Comparison of ENCODE assay signal across 24 cellular contexts in the genomic region with DNA sequence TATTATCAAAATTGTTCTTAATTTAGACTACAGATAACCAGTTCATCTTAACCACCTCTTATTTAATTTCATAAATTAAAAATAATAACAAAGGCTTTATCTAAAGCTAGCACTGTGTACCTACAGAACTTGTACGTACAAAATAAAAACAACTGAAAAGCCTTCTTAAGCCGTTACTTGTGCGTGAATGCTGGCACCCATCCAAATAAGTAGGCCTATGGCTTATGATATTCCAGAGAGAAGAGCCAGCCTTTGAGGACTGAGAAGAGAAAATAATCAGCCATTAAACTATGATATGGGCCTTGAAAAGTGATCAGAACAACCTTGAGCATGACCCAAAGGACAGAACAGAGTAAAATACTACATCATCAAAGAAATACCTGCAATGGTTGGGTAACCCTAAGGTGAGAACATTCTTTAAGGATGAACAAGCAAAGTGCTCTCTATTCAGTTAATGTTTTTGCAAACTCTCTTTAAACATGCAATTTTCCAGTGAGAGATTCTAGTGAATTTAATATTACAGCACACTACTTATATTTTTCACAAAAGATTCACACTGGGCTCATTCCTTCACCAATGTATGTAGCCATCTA. TPM values are rescaled to one million over a fixed set of nuclear protein-coding genes. Genes with fewer than 3 reads are reported as not detected.
A peak's percentile ranks its signal among the peaks of the same experiment; 100 is the strongest.
DNase-seq lines count a peak whose midpoint lies in the region; ATAC-seq, FAIRE-seq and TF ChIP-seq lines count a peak whose summit lies in the region.
"Had no signal": no experiment of that assay in that cellular context is flagged by ENCODE, and none has a peak within 500 bp of the region (broad histone marks: within the 10 kb centered on the region; RNA-seq: fewer than 3 reads in every experiment).

No MANE protein-coding gene starts in this region.

- no peak overlapping the region for H3K4me2 ChIP-seq in mammary epithelial cell (ENCODE audit: insufficient read depth, low read depth, low read length)

- H2AFZ ChIP-seq in mammary epithelial cell (ENCODE audit: low read depth, low read length): no peak overlapping the region

- no peak for FAIRE-seq in bronchial epithelial cell (lab: Jason Lieb, UNC)
- FAIRE-seq: GM12891, HepG2 had no signal

- 89% methylated on average over 3 of the region's 3 CpGs for WGBS in mammary epithelial cell (ENCODE audit: low coverage, missing lambda C conversion rate)

- dilution Hi-C loops in mammary epithelial cell (cut with HindIII; ENCODE audit: low sequenced_read_pairs): loop anchor here (5.0 kb wide), 1 partner anchor 44 kb away; no protein-coding TSS in a partner anchor

- H3K4me1 ChIP-seq in mammary epithelial cell (ENCODE audit: insufficient read depth, low read length) (no peaks in the 10 kb centered on the region), mucosa of descending colon (ENCODE audit: low read depth) (no peaks in the 10 kb centered on the region)

- H3K27me3 ChIP-seq in mammary epithelial cell (ENCODE audit: insufficient read depth, low read length) (no peaks in the 10 kb centered on the region), bronchial epithelial cell (ENCODE audit: control insufficient read depth, insufficient read depth, low read length) (peaks cover 9% of the 10 kb centered on the region)

- H4K20me1 ChIP-seq in mammary epithelial cell (ENCODE audit: insufficient read depth, low read length): no peaks in the 10 kb centered on the region

- CTCF ChIA-PET in mammary epithelial cell (lab: Charles Lee; ENCODE audit: low non-redundant PET) (no interaction called here), MCF 10A (lab: Yijun Ruan, JAX) (no interaction called here)

- DNase-seq in mammary epithelial cell: peak; percentile 12
- DNase-seq in MCF 10A (ENCODE audit: unreplicated experiment): no peak
- DNase-seq in bronchial epithelial cell (ENCODE audit: low read depth): peak; percentile 34
- no peak for DNase-seq in GF-D8 (lab: John Stamatoyannopoulos, UW)
- DNase-seq in mucosa of descending colon: no peak
- no peak for DNase-seq in activated gamma-delta T cell (lab: John Stamatoyannopoulos, UW)
- DNase-seq: CD4-positive, CD25-positive, alpha-beta regulatory T cell; DND-41; GOT3; HCEC 1CT; KBM-7; NCI-H1092; NCI-H1436; NCI-H187 treated with DMSO at 0.1 percent for 48 hours; NCI-H526; NK-92 treated with Interleukin-12 subunit alpha and Interleukin-12 subunit beta, amount 100 ng/mL, for 24 hours; SIG-M5 had no signal

- H3K4me3 Mint-ChIP-seq in MCF 10A (ENCODE audit: unreplicated experiment) (no peak overlapping the region), nephron (no peak overlapping the region)
- H3K4me3 Mint-ChIP-seq: CD4-positive, CD25-positive, alpha-beta regulatory T cell had no signal

- POLR2A ChIA-PET in MCF 10A (lab: Yijun Ruan, JAX): interaction anchor here (0.7 to 1.4 kb wide), 3 partner anchors 8 to 91 kb away, joined by 3 to 4 read pairs (median 3); no protein-coding TSS in a partner anchor

- H3K36me3 ChIP-seq in mammary epithelial cell (ENCODE audit: insufficient read depth, low read length) (no peaks in the 10 kb centered on the region), bronchial epithelial cell (ENCODE audit: control insufficient read depth, insufficient read depth, low read length) (no peaks in the 10 kb centered on the region), mucosa of descending colon (ENCODE audit: low read depth) (no peaks in the 10 kb centered on the region)

- H3K36me3 Mint-ChIP-seq in MCF 10A (ENCODE audit: insufficient read depth, unreplicated experiment) (no peaks in the 10 kb centered on the region), nephron (ENCODE audit: low read depth) (no peaks in the 10 kb centered on the region)
- H3K36me3 Mint-ChIP-seq: CD4-positive, CD25-positive, alpha-beta regulatory T cell had no signal

- no peaks in the 10 kb centered on the region for H3K9me3 ChIP-seq in mammary epithelial cell (replicated peaks; ENCODE audit: insufficient read depth, low read length)
- H3K9me3 ChIP-seq in mucosa of descending colon: no peaks in the 10 kb centered on the region

- TF ChIP-seq CTCF in mammary epithelial cell (conservative IDR thresholded peaks at IDR 0.05 in 1 of 2, IDR thresholded peaks at IDR 0.05 in 1 of 2; ENCODE audit: extremely low read depth in 1 of 2, insufficient read depth in 1 of 2, low read depth in 1 of 2, low read length in 2 of 2) (no peak), MCF 10A (IDR thresholded peaks at IDR 0.05; ENCODE audit: unreplicated experiment) (no peak), bronchial epithelial cell (IDR thresholded peaks at IDR 0.05; ENCODE audit: insufficient read depth, low read length, severe bottlenecking) (no peak), nephron (IDR thresholded peaks at IDR 0.05; ENCODE audit: unreplicated experiment in 3 of 3) (no peak), mucosa of descending colon (IDR thresholded peaks at IDR 0.05) (no peak)

- no peak overlapping the region for H3K9ac ChIP-seq in mammary epithelial cell (ENCODE audit: insufficient read depth, low read length)

- H3K27me3 Mint-ChIP-seq in MCF 10A (ENCODE audit: insufficient read depth, unreplicated experiment) (no peaks in the 10 kb centered on the region), nephron (ENCODE audit: low read depth) (peaks cover 6% of the 10 kb centered on the region)

- no TSS peak for BruUV-seq in mammary epithelial cell (replicated peaks; lab: Mats Ljungman, UMichigan)
- no TSS peak for BruUV-seq in MCF 10A (replicated peaks; lab: Mats Ljungman, UMichigan)

- ATAC-seq in mucosa of descending colon: no peak
- ATAC-seq: HepG2 had no signal

- peaks cover 19% of the 10 kb centered on the region for H3K4me1 Mint-ChIP-seq in MCF 10A (ENCODE audit: insufficient read depth, unreplicated experiment)
- peaks cover 53% of the 10 kb centered on the region for H3K4me1 Mint-ChIP-seq in nephron
- H3K4me1 Mint-ChIP-seq: CD4-positive, CD25-positive, alpha-beta regulatory T cell had no signal

- no peak overlapping the region for H3K27ac ChIP-seq in mammary epithelial cell (ENCODE audit: insufficient read depth, low read depth, low read length)
- H3K27ac ChIP-seq: HL-60, RWPE1 had no signal

- H3K27ac Mint-ChIP-seq in MCF 10A (ENCODE audit: low read depth, unreplicated experiment) (no peak overlapping the region), nephron (peak overlapping the region; percentile 32 to 74 (median 49))
- H3K27ac Mint-ChIP-seq: CD4-positive, CD25-positive, alpha-beta regulatory T cell had no signal

- H3K9me3 Mint-ChIP-seq in MCF 10A (ENCODE audit: unreplicated experiment) (no peaks in the 10 kb centered on the region), nephron (peaks cover 6% of the 10 kb centered on the region)

- H3K79me2 ChIP-seq in mammary epithelial cell (ENCODE audit: insufficient read depth, low read length): no peaks in the 10 kb centered on the region

- intact Hi-C loops in mammary epithelial cell (cut with micrococcal nuclease) (no loop called here), MCF 10A (cut with micrococcal nuclease) (no loop called here), mucosa of descending colon (cut with DNase I, micrococcal nuclease) (no loop called here)

- in situ Hi-C loops in mammary epithelial cell (cut with MboI; ENCODE audit: low sequenced_read_pairs in 2 of 2): no loop called here

- H3K4me3 ChIP-seq in mammary epithelial cell (replicated peaks in 1 of 3; ENCODE audit: insufficient read depth in 1 of 3, low read depth in 2 of 3, low read length in 3 of 3) (no peak overlapping the region), bronchial epithelial cell (ENCODE audit: low read depth, low read length) (no peak overlapping the region), mucosa of descending colon (no peak overlapping the region)

RNA-seq across cellular contexts. Expression of a gene that starts 7.5 kb away (rescaled TPM):
- total RNA-seq in mammary epithelial cell: not detected
- polyA plus RNA-seq in mammary epithelial cell: 0.16 TPM
- polyA minus RNA-seq in mammary epithelial cell: not detected
- total RNA-seq in MCF 10A (2022): not detected in 2 replicates
- total RNA-seq in bronchial epithelial cell: not detected in 2 replicates
- 10 to 100 TPM in 1 of 3 donors, 1 to 10 TPM in 1, under 1 TPM in 1; 0.64 to 10.7 (median 1.3) TPM for total RNA-seq in mucosa of descending colon
- total RNA-seq: CD4-positive, CD25-positive, alpha-beta regulatory T cell; HepG2; HT-29 had no signal
- polyA plus RNA-seq: CD4-positive, CD25-positive, alpha-beta regulatory T cell; HepG2 had no signal

RNA-seq across cellular contexts. Expression of a gene that starts 48.1 kb away (rescaled TPM):
- not detected for total RNA-seq in mammary epithelial cell
- polyA plus RNA-seq in mammary epithelial cell: not detected
- polyA minus RNA-seq in mammary epithelial cell: not detected
- total RNA-seq in MCF 10A (2022): not detected in 2 replicates
- not detected in 2 replicates for total RNA-seq in bronchial epithelial cell
- not detected for total RNA-seq in mucosa of descending colon
- total RNA-seq: CD4-positive, CD25-positive, alpha-beta regulatory T cell; HepG2; HT-29 had no signal
- polyA plus RNA-seq: BJ; CD4-positive, CD25-positive, alpha-beta regulatory T cell; HepG2 had no signal

Comparison
In these comparisons a context has a peak if more than half of its experiments do, and no peak if none do; other contexts are left out.
1. DNase-seq: peak in mammary epithelial cell (single experiment) and bronchial epithelial cell (single experiment); none in MCF 10A (single experiment), GF-D8 (single experiment), mucosa of descending colon (0 of 3) and activated gamma-delta T cell (single experiment).